In genomic region chr22:44703269-44703870, GRCh38 we compare ENCODE assay signal across 8 cellular contexts. TPM values are rescaled to one million over a fixed set of nuclear protein-coding genes. Genes with fewer than 3 reads are reported as not detected.
DNase-seq lines count a peak whose midpoint lies in the region; ATAC-seq and TF ChIP-seq lines count a peak whose summit lies in the region.

No MANE protein-coding gene starts in this region.

- H3K36me3 Mint-ChIP-seq in naive thymus-derived CD4-positive, alpha-beta T cell: peaks cover 0 to 8% (median 0%) of the 10 kb centered on the region in 5 donors

- H3K9me3 ChIP-seq in A673 (ENCODE audit: low read depth, low read length, poor library complexity, severe bottlenecking): no peaks in the 10 kb centered on the region
- H3K9me3 ChIP-seq in HUES6 (ENCODE audit: control insufficient read depth, insufficient read depth, low read depth, low read length): no peaks in the 10 kb centered on the region
- H3K9me3 ChIP-seq in naive thymus-derived CD4-positive, alpha-beta T cell (ENCODE audit: control insufficient read depth in 2 of 3, low read length in 3 of 3): no peaks in the 10 kb centered on the region

- no TSS peak for BruUV-seq in A673 (replicated peaks; lab: Mats Ljungman, UMichigan)

- peaks cover 0 to 1% (median 0%) of the 10 kb centered on the region in 11 donors for H3K9me3 Mint-ChIP-seq in naive thymus-derived CD4-positive, alpha-beta T cell

- H3K36me3 ChIP-seq in A673 (ENCODE audit: insufficient read depth, low read length, poor library complexity, severe bottlenecking) (no peaks in the 10 kb centered on the region), HUES6 (ENCODE audit: control insufficient read depth, insufficient read depth, low read length) (no peaks in the 10 kb centered on the region)
- no peaks in the 10 kb centered on the region for H3K36me3 ChIP-seq in naive thymus-derived CD4-positive, alpha-beta T cell (ENCODE audit: control insufficient read depth in 2 of 3, insufficient read depth in 3 of 3, low read length in 3 of 3)

- POLR2A ChIA-PET in A673 (lab: Charles Lee; ENCODE audit: low non-redundant PET): interaction anchor here (0.5 kb wide), 1 partner anchor 1300 kb away, joined by 3 read pairs; no protein-coding TSS in a partner anchor
- POLR2A ChIA-PET in naive thymus-derived CD4-positive, alpha-beta T cell (lab: Charles Lee): no interaction called here

- intact Hi-C loops in A673 (cut with micrococcal nuclease; ENCODE audit: unreplicated experiment): no loop called here
- intact Hi-C loops in naive thymus-derived CD4-positive, alpha-beta T cell (cut with micrococcal nuclease): loop anchor here in 1 of 2 donors (5.0 to 10.0 kb wide), 3 partner anchors 521 to 614 kb away; partner anchors contain the start of genes KIAA0930 and PARVG

- no peak for DNase-seq in A673 (ENCODE audit: low spot score)
- DNase-seq in choroid plexus epithelial cell (ENCODE audit: low read depth): peak; percentile 43
- no peak for DNase-seq in naive thymus-derived CD4-positive, alpha-beta T cell
- DNase-seq in foreskin melanocyte: no peak
- DNase-seq in RKO (ENCODE audit: low spot score): no peak

- H3K27ac ChIP-seq in A673 (ENCODE audit: low read depth, low read length, poor library complexity, severe bottlenecking): peak overlapping the region; percentile 64
- no peak overlapping the region for H3K27ac ChIP-seq in HUES6 (ENCODE audit: low read depth, low read length)
- H3K27ac ChIP-seq in naive thymus-derived CD4-positive, alpha-beta T cell (ENCODE audit: low read depth, low read length): peak overlapping the region; percentile 51

- H3K4me1 ChIP-seq in A673 (ENCODE audit: insufficient read depth, low read length, poor library complexity, severe bottlenecking) (peaks cover 4% of the 10 kb centered on the region), HUES6 (ENCODE audit: control insufficient read depth, insufficient read depth, low read length) (peaks cover 36% of the 10 kb centered on the region)
- H3K4me1 ChIP-seq in naive thymus-derived CD4-positive, alpha-beta T cell (ENCODE audit: control insufficient read depth in 2 of 2, insufficient read depth in 2 of 2, low read length in 2 of 2): peaks cover 16 to 27% of the 10 kb centered on the region in 2 donors

- H3K27me3 ChIP-seq in A673 (replicated peaks; ENCODE audit: insufficient read depth, low read depth, low read length, poor library complexity) (no peaks in the 10 kb centered on the region), HUES6 (ENCODE audit: control insufficient read depth, insufficient read depth, low read length) (peaks cover 30% of the 10 kb centered on the region)
- H3K27me3 ChIP-seq in naive thymus-derived CD4-positive, alpha-beta T cell (ENCODE audit: control insufficient read depth in 2 of 2, insufficient read depth in 2 of 2, low read length in 2 of 2): no peaks in the 10 kb centered on the region

- TF ChIP-seq CTCF in A673 (conservative IDR thresholded peaks at IDR 0.05; ENCODE audit: low read depth, low read length): no peak
- no peak for TF ChIP-seq CTCF in choroid plexus epithelial cell (conservative IDR thresholded peaks at IDR 0.05; ENCODE audit: low read depth, low read length)

- peak overlapping the region; percentile 72 for H3K9ac ChIP-seq in HUES6 (ENCODE audit: low read length)

- peak overlapping the region; percentile 87 for H3K4me3 ChIP-seq in A673 (ENCODE audit: low read depth, low read length, poor library complexity, severe bottlenecking)
- peak overlapping the region; percentile 71 for H3K4me3 ChIP-seq in HUES6 (ENCODE audit: low read depth, low read length)
- H3K4me3 ChIP-seq in choroid plexus epithelial cell (ENCODE audit: low read depth, low read length): peak overlapping the region; percentile 63
- H3K4me3 ChIP-seq in naive thymus-derived CD4-positive, alpha-beta T cell (ENCODE audit: low read length): peak overlapping the region; percentile 61

- peak overlapping the region; percentile 45 to 83 (median 75) for H3K4me3 Mint-ChIP-seq in naive thymus-derived CD4-positive, alpha-beta T cell

- ATAC-seq in naive thymus-derived CD4-positive, alpha-beta T cell: no peak
- ATAC-seq in HG02610 (IDR thresholded peaks at IDR 0.05; ENCODE audit: unreplicated experiment) (no peak), GM21717 (IDR thresholded peaks at IDR 0.05; ENCODE audit: unreplicated experiment) (no peak)

- peaks cover 0 to 9% (median 0%) of the 10 kb centered on the region in 5 donors for H3K27me3 Mint-ChIP-seq in naive thymus-derived CD4-positive, alpha-beta T cell

- H3K27ac Mint-ChIP-seq in naive thymus-derived CD4-positive, alpha-beta T cell: peak overlapping the region in 1 of 9 donors; percentile 30

- peaks cover 5 to 28% (median 18%) of the 10 kb centered on the region in 7 donors for H3K4me1 Mint-ChIP-seq in naive thymus-derived CD4-positive, alpha-beta T cell

- CTCF ChIA-PET in A673 (lab: Charles Lee): interaction anchor here (0.6 kb wide), 1 partner anchor 18 kb away, joined by 3 read pairs; no protein-coding TSS in a partner anchor
- CTCF ChIA-PET in naive thymus-derived CD4-positive, alpha-beta T cell (lab: Charles Lee): interaction anchor here (0.7 kb wide), 1 partner anchor 19 kb away, joined by 3 read pairs; no protein-coding TSS in a partner anchor

RNA-seq across cellular contexts. Expression of gene PRR5, which starts 1.4 kb away (rescaled TPM):
- 15.6 and 17.9 TPM in 2 replicates for total RNA-seq in A673 (2021)
- total RNA-seq in naive thymus-derived CD4-positive, alpha-beta T cell: 10 to 100 TPM; 19.6 to 49.1 (median 44.4) TPM
- polyA plus RNA-seq in naive thymus-derived CD4-positive, alpha-beta T cell: 10 to 100 TPM; 19.6 to 29.6 TPM

RNA-seq across cellular contexts. Expression of gene ARHGAP8, which starts 49.0 kb away (rescaled TPM):
- 0.31 TPM in 1 of 2 replicates, not detected in the other for total RNA-seq in A673 (2021)
- total RNA-seq in naive thymus-derived CD4-positive, alpha-beta T cell: 1 to 10 TPM in 2 of 5 experiments, under 1 TPM in 1, not detected in 2; 0.82 to 2.3 (median 1.5) TPM
- not detected for polyA plus RNA-seq in naive thymus-derived CD4-positive, alpha-beta T cell
